ENCODE assay signal across 25 cellular contexts in genomic region chr2:242034138-242034537, GRCh38.
DNase-seq lines count a peak whose midpoint lies in the region; ATAC-seq and TF ChIP-seq lines count a peak whose summit lies in the region.
"Had no signal": no experiment of that assay in that cellular context is flagged by ENCODE, and none has a peak within 500 bp of the region (broad histone marks: within the 10 kb centered on the region; RNA-seq: fewer than 3 reads in every experiment).

No MANE protein-coding gene starts in this region.

- CTCF ChIA-PET in CD4-positive, alpha-beta T cell (lab: Charles Lee) = no interaction called here

- no peak for DNase-seq in activated CD4-positive, alpha-beta T cell treated with anti-CD3 and anti-CD28 coated beads, Interleukin-2, amount 10 ng/mL, durations not matched to agents 24 days and 14 days
- no peak for DNase-seq in activated CD4-positive, alpha-beta T cell treated with anti-CD3 and anti-CD28 coated beads, Interleukin-2, amount 50 U/mL, for 1 hour
- no peak for DNase-seq in CD4-positive, alpha-beta T cell
- DNase-seq in astrocyte of the hippocampus (ENCODE audit: low read depth, low spot score) = peak; percentile 16
- DNase-seq in left lobe of liver (ENCODE audit: low spot score) = peak; percentile 5
- no peak for DNase-seq in foreskin keratinocyte
- DNase-seq in NCI-H2029 (lab: John Stamatoyannopoulos, UW) = no peak
- DNase-seq in cardiac septum (ENCODE audit: low spot score) = no peak
- DNase-seq: Calu3, DMS79 treated with DMSO at 0.1 percent for 48 hours, GF-D8, NCI-H1048, NCI-H1417, NCI-H1694, NCI-H2081, NCI-H226, NCI-H510A, NCI-H69, Right ventricle myocardium superior, RPMI8226 had no signal

- H3K27ac Mint-ChIP-seq in activated CD4-positive, alpha-beta T cell treated with anti-CD3 and anti-CD28 coated beads, Interleukin-2, amount 10 ng/mL, durations not matched to agents 24 days and 14 days = peak overlapping the region; percentile 28
- peak overlapping the region; percentile 74 for H3K27ac Mint-ChIP-seq in CD4-positive, alpha-beta T cell
- H3K27ac Mint-ChIP-seq: B cell had no signal

- peaks cover 21% of the 10 kb centered on the region for H3K4me1 Mint-ChIP-seq in activated CD4-positive, alpha-beta T cell treated with anti-CD3 and anti-CD28 coated beads, Interleukin-2, amount 10 ng/mL, durations not matched to agents 24 days and 14 days
- H3K4me1 Mint-ChIP-seq in CD4-positive, alpha-beta T cell (ENCODE audit: low read depth) = peaks cover 47% of the 10 kb centered on the region

- no peak overlapping the region for H3K4me3 Mint-ChIP-seq in activated CD4-positive, alpha-beta T cell treated with anti-CD3 and anti-CD28 coated beads, Interleukin-2, amount 10 ng/mL, durations not matched to agents 24 days and 14 days
- peak overlapping the region; percentile 60 for H3K4me3 Mint-ChIP-seq in CD4-positive, alpha-beta T cell
- H3K4me3 Mint-ChIP-seq: B cell had no signal

- POLR2A ChIA-PET in CD4-positive, alpha-beta T cell (lab: Charles Lee) = no interaction called here

- no peaks in the 10 kb centered on the region for H3K9me3 ChIP-seq in CD4-positive, alpha-beta T cell (ENCODE audit: control insufficient read depth, low read length)

- H3K27me3 Mint-ChIP-seq in activated CD4-positive, alpha-beta T cell treated with anti-CD3 and anti-CD28 coated beads, Interleukin-2, amount 10 ng/mL, durations not matched to agents 24 days and 14 days = peaks cover 40% of the 10 kb centered on the region
- no peaks in the 10 kb centered on the region for H3K27me3 Mint-ChIP-seq in CD4-positive, alpha-beta T cell

- intact Hi-C loops in activated CD4-positive, alpha-beta T cell treated with anti-CD3 and anti-CD28 coated beads, Interleukin-2, amount 10 ng/mL, durations not matched to agents 24 days and 14 days (cut with micrococcal nuclease) = loop anchor here (5.0 kb wide), 1 partner anchor 53 kb away; no protein-coding TSS in a partner anchor
- intact Hi-C loops in CD4-positive, alpha-beta T cell (cut with DNase I, micrococcal nuclease) = loop anchor here in 1 of 2 experiments (5.0 kb wide), 1 partner anchor 53 kb away; no protein-coding TSS in a partner anchor
- intact Hi-C loops in cardiac septum (cut with DNase I) = no loop called here

- H3K27ac ChIP-seq in CD4-positive, alpha-beta T cell (ENCODE audit: low read depth, low read length) = no peak overlapping the region
- H3K27ac ChIP-seq in foreskin keratinocyte = no peak overlapping the region
- H3K27ac ChIP-seq: 22Rv1, C4-2B, HL-60 had no signal

- no peaks in the 10 kb centered on the region for H3K9me3 Mint-ChIP-seq in activated CD4-positive, alpha-beta T cell treated with anti-CD3 and anti-CD28 coated beads, Interleukin-2, amount 10 ng/mL, durations not matched to agents 24 days and 14 days
- H3K9me3 Mint-ChIP-seq in CD4-positive, alpha-beta T cell = no peaks in the 10 kb centered on the region

- no peak for ATAC-seq in CD4-positive, alpha-beta T cell (ENCODE audit: poor library complexity)
- ATAC-seq in left lobe of liver (peak; percentile 36), foreskin keratinocyte (no peak)
- ATAC-seq: HCT116 had no signal

- no peaks in the 10 kb centered on the region for H3K27me3 ChIP-seq in CD4-positive, alpha-beta T cell (ENCODE audit: control insufficient read depth, insufficient read depth, low read length)
- peaks cover 23% of the 10 kb centered on the region for H3K27me3 ChIP-seq in foreskin keratinocyte

- no peak for TF ChIP-seq CTCF in CD4-positive, alpha-beta T cell (IDR thresholded peaks at IDR 0.05)
- TF ChIP-seq CTCF in foreskin keratinocyte (conservative IDR thresholded peaks at IDR 0.05) = no peak

- no peaks in the 10 kb centered on the region for H3K36me3 Mint-ChIP-seq in activated CD4-positive, alpha-beta T cell treated with anti-CD3 and anti-CD28 coated beads, Interleukin-2, amount 10 ng/mL, durations not matched to agents 24 days and 14 days (ENCODE audit: low read depth)
- H3K36me3 Mint-ChIP-seq in CD4-positive, alpha-beta T cell (ENCODE audit: low read depth) = peaks cover 26% of the 10 kb centered on the region

- H3K4me1 ChIP-seq in foreskin keratinocyte = no peaks in the 10 kb centered on the region

Comparison
In these comparisons a context has a peak if more than half of its experiments do, and no peak if none do; other contexts are left out.
1. DNase-seq: peak in astrocyte of the hippocampus (single experiment) and left lobe of liver (single experiment); none in activated CD4-positive, alpha-beta T cell treated with anti-CD3 and anti-CD28 coated beads, Interleukin-2, amount 10 ng/mL, durations not matched to agents 24 days and 14 days (single experiment), activated CD4-positive, alpha-beta T cell treated with anti-CD3 and anti-CD28 coated beads, Interleukin-2, amount 50 U/mL, for 1 hour (single experiment), CD4-positive, alpha-beta T cell (0 of 10), foreskin keratinocyte (0 of 2), NCI-H2029 (single experiment) and cardiac septum (single experiment).